12 cellular contexts compared by ENCODE assay signal in the genomic region with DNA sequence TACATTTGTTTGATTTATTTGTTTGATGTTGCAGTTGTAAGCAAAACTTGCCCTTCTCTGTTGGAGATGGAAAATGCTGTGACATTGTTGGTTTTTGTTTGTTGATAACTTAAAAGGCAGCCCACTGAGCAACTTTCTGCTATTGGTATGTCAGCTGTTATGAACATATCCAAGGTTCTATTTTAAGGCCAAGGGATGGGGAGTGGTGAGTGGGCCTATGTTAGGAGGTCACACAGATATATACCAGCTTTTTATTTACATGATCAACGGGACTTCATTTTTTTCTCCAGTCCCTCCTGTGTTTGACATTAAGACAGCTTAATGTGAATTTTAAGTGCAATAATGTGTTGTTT. TPM values are rescaled to one million over a fixed set of nuclear protein-coding genes. Genes with fewer than 3 reads are reported as not detected.
DNase-seq lines count a peak whose midpoint lies in the region; ATAC-seq and TF ChIP-seq lines count a peak whose summit lies in the region.
"Had no signal": no experiment of that assay in that cellular context is flagged by ENCODE, and none has a peak within 500 bp of the region (broad histone marks: within the 10 kb centered on the region; RNA-seq: fewer than 3 reads in every experiment).

No MANE protein-coding gene starts in this region.

- peak overlapping the region; percentile 59 for H3K4me3 Mint-ChIP-seq in activated naive CD4-positive, alpha-beta T cell treated with anti-CD3 and anti-CD28 coated beads, Interleukin-2, amount 50 U/mL, for 24 hours
- H3K4me3 Mint-ChIP-seq in nephron progenitor cell: peak overlapping the region; percentile 68

- H3K4me1 Mint-ChIP-seq in activated naive CD4-positive, alpha-beta T cell treated with anti-CD3 and anti-CD28 coated beads, Interleukin-2, amount 50 U/mL, for 24 hours: peaks cover 69% of the 10 kb centered on the region
- peaks cover 43% of the 10 kb centered on the region for H3K4me1 Mint-ChIP-seq in nephron progenitor cell

- H3K27me3 Mint-ChIP-seq in activated naive CD4-positive, alpha-beta T cell treated with anti-CD3 and anti-CD28 coated beads, Interleukin-2, amount 50 U/mL, for 24 hours: no peaks in the 10 kb centered on the region
- H3K27me3 Mint-ChIP-seq in nephron progenitor cell (ENCODE audit: low read depth, poor library complexity): no peaks in the 10 kb centered on the region

- no peak overlapping the region for H3K27ac Mint-ChIP-seq in activated naive CD4-positive, alpha-beta T cell treated with anti-CD3 and anti-CD28 coated beads, Interleukin-2, amount 50 U/mL, for 24 hours
- H3K27ac Mint-ChIP-seq in nephron progenitor cell: no peak overlapping the region

- no peak for TF ChIP-seq CTCF in esophagus squamous epithelium (IDR thresholded peaks at IDR 0.05)
- TF ChIP-seq CTCF in nephron progenitor cell (IDR thresholded peaks at IDR 0.05): no peak
- no peak for TF ChIP-seq CTCF in upper lobe of right lung (IDR thresholded peaks at IDR 0.05)

- 23 to 48% methylated on average over 1 of the region's 1 CpG for WGBS in esophagus squamous epithelium, 2 donors

- H3K4me1 ChIP-seq in esophagus squamous epithelium (peaks cover 0 to 83% (median 22%) of the 10 kb centered on the region in 3 donors), upper lobe of right lung (peaks cover 53% of the 10 kb centered on the region)

- H3K27me3 ChIP-seq in esophagus squamous epithelium (no peaks in the 10 kb centered on the region), upper lobe of right lung (no peaks in the 10 kb centered on the region)

- peak overlapping the region in 1 of 4 donors; percentile 46 for H3K4me3 ChIP-seq in esophagus squamous epithelium
- peak overlapping the region; percentile 83 for H3K4me3 ChIP-seq in upper lobe of right lung

- H3K36me3 ChIP-seq in esophagus squamous epithelium (no peaks in the 10 kb centered on the region), upper lobe of right lung (no peaks in the 10 kb centered on the region)

- ATAC-seq in upper lobe of right lung (no peak), GM19328 (IDR thresholded peaks at IDR 0.05; ENCODE audit: unreplicated experiment) (no peak)

- H3K9me3 ChIP-seq in esophagus squamous epithelium (no peaks in the 10 kb centered on the region), upper lobe of right lung (no peaks in the 10 kb centered on the region)

- no peaks in the 10 kb centered on the region for H3K36me3 Mint-ChIP-seq in activated naive CD4-positive, alpha-beta T cell treated with anti-CD3 and anti-CD28 coated beads, Interleukin-2, amount 50 U/mL, for 24 hours
- peaks cover 23% of the 10 kb centered on the region for H3K36me3 Mint-ChIP-seq in nephron progenitor cell (ENCODE audit: low read depth)

- H3K27ac ChIP-seq in esophagus squamous epithelium (peak overlapping the region in 3 of 4 donors; percentile 43 to 100 (median 99)), upper lobe of right lung (peak overlapping the region; percentile 95)

- no peak for TF ChIP-seq POLR2A in esophagus squamous epithelium (IDR thresholded peaks at IDR 0.05)

- DNase-seq in activated naive CD4-positive, alpha-beta T cell treated with anti-CD3 and anti-CD28 coated beads, Interleukin-2, amount 50 U/mL, for 16 hours: no peak
- no peak for DNase-seq in esophagus squamous epithelium (lab: John Stamatoyannopoulos, UW)
- no peak for DNase-seq in nephron progenitor cell
- DNase-seq in upper lobe of right lung: no peak
- no peak for DNase-seq in H4 (ENCODE audit: low spot score)
- no peak for DNase-seq in SIG-M5 (lab: John Stamatoyannopoulos, UW)
- DNase-seq: islet precursor cell, NCI-H510A, small intestine, T-helper 2 cell had no signal

- no peaks in the 10 kb centered on the region for H3K9me3 Mint-ChIP-seq in activated naive CD4-positive, alpha-beta T cell treated with anti-CD3 and anti-CD28 coated beads, Interleukin-2, amount 50 U/mL, for 24 hours
- H3K9me3 Mint-ChIP-seq in nephron progenitor cell: no peaks in the 10 kb centered on the region

- intact Hi-C loops in esophagus squamous epithelium (cut with DNase I): no loop called here
- intact Hi-C loops in upper lobe of right lung (cut with DNase I): loop anchor here (10.0 kb wide), 1 partner anchor 535 kb away; no protein-coding TSS in a partner anchor

RNA-seq across cellular contexts. Expression of a gene that starts 5.8 kb away (rescaled TPM):
- total RNA-seq in esophagus squamous epithelium (100 to 1,000 TPM in 1 of 4 donors, 10 to 100 TPM in 3; 46.2 to 149 (median 65.4) TPM), upper lobe of right lung (234 TPM)
- 33.6 and 59.4 TPM in 2 replicates for total RNA-seq in H4 (2014; rRNA removed; shearing (Covaris generic))
